9 cellular contexts compared by ENCODE assay signal in the genomic region with DNA sequence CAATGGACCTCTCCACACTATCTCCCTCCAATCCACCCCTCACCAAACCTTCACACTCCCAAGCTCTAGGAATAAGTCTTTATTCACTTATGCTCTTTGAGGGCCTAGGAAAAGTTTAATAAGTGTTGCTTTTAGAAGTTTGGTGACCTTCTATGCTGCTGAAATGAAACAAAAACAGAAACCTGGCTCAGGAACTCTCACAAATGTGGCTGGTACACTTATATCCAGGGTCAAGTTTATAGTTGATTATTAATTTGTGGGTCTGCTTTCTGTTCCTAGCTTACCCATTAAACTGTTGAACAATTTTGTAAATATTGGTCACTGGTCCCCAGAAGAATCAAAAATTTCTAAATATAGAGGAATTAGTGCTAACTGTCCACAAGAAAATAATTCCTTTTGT. TPM values are rescaled to one million over a fixed set of nuclear protein-coding genes. Genes with fewer than 3 reads are reported as not detected.
DNase-seq lines count a peak whose midpoint lies in the region; ATAC-seq and TF ChIP-seq lines count a peak whose summit lies in the region.
"Had no signal": no experiment of that assay in that cellular context is flagged by ENCODE, and none has a peak within 500 bp of the region (broad histone marks: within the 10 kb centered on the region; RNA-seq: fewer than 3 reads in every experiment).

No MANE protein-coding gene starts in this region.

- H3K9me3 Mint-ChIP-seq in activated T-cell treated with anti-CD3 and anti-CD28 coated beads, Interleukin-2, amount 50 U/mL, for 72 hours: no peaks in the 10 kb centered on the region
- H3K9me3 Mint-ChIP-seq in stimulated activated memory B cell treated with anti-CD40 and anti-IgM and Interleukin-4, amounts not matched to agents 10 μg/mL and 1 μg/mL and 100 μg/mL, for 72 hours: no peaks in the 10 kb centered on the region
- H3K9me3 Mint-ChIP-seq in mesothelial cell of epicardium: no peaks in the 10 kb centered on the region

- no peak for TF ChIP-seq CTCF in mesothelial cell of epicardium (IDR thresholded peaks at IDR 0.05; ENCODE audit: unreplicated experiment)

- peaks cover 92% of the 10 kb centered on the region for H3K4me1 Mint-ChIP-seq in activated T-cell treated with anti-CD3 and anti-CD28 coated beads, Interleukin-2, amount 50 U/mL, for 72 hours (ENCODE audit: low read depth)
- peaks cover 58% of the 10 kb centered on the region for H3K4me1 Mint-ChIP-seq in stimulated activated memory B cell treated with anti-CD40 and anti-IgM and Interleukin-4, amounts not matched to agents 10 μg/mL and 1 μg/mL and 100 μg/mL, for 72 hours
- H3K4me1 Mint-ChIP-seq in mesothelial cell of epicardium: peaks cover 3% of the 10 kb centered on the region

- peak overlapping the region; percentile 78 to 87 for H3K4me3 Mint-ChIP-seq in activated T-cell treated with anti-CD3 and anti-CD28 coated beads, Interleukin-2, amount 50 U/mL, for 72 hours
- peak overlapping the region; percentile 68 for H3K4me3 Mint-ChIP-seq in stimulated activated memory B cell treated with anti-CD40 and anti-IgM and Interleukin-4, amounts not matched to agents 10 μg/mL and 1 μg/mL and 100 μg/mL, for 72 hours
- no peak overlapping the region for H3K4me3 Mint-ChIP-seq in mesothelial cell of epicardium

- ATAC-seq in activated T-cell treated with anti-CD3 and anti-CD28 coated beads, Interleukin-2, amount 50 U/mL, for 72 hours (replicated peaks in 1 of 2): no peak
- peak; percentile 88 for ATAC-seq in GM21825 (IDR thresholded peaks at IDR 0.05; ENCODE audit: unreplicated experiment)
- peak; percentile 83 for ATAC-seq in HG03469 (IDR thresholded peaks at IDR 0.05; ENCODE audit: unreplicated experiment)
- no peak for ATAC-seq in stimulated activated memory B cell treated with anti-CD40 and anti-IgM and Interleukin-4, amounts not matched to agents 10 μg/mL and 1 μg/mL and 100 μg/mL, for 72 hours

- peak overlapping the region; percentile 89 for H3K27ac Mint-ChIP-seq in activated T-cell treated with anti-CD3 and anti-CD28 coated beads, Interleukin-2, amount 50 U/mL, for 72 hours
- peak overlapping the region; percentile 89 for H3K27ac Mint-ChIP-seq in stimulated activated memory B cell treated with anti-CD40 and anti-IgM and Interleukin-4, amounts not matched to agents 10 μg/mL and 1 μg/mL and 100 μg/mL, for 72 hours
- H3K27ac Mint-ChIP-seq in mesothelial cell of epicardium: no peak overlapping the region

- peaks cover 1% of the 10 kb centered on the region in 2 donors for H3K36me3 Mint-ChIP-seq in activated T-cell treated with anti-CD3 and anti-CD28 coated beads, Interleukin-2, amount 50 U/mL, for 72 hours (ENCODE audit: insufficient read depth in 2 of 2)
- H3K36me3 Mint-ChIP-seq in stimulated activated memory B cell treated with anti-CD40 and anti-IgM and Interleukin-4, amounts not matched to agents 10 μg/mL and 1 μg/mL and 100 μg/mL, for 72 hours: no peaks in the 10 kb centered on the region
- H3K36me3 Mint-ChIP-seq in mesothelial cell of epicardium: no peaks in the 10 kb centered on the region

- H3K27me3 Mint-ChIP-seq in activated T-cell treated with anti-CD3 and anti-CD28 coated beads, Interleukin-2, amount 50 U/mL, for 72 hours (ENCODE audit: low read depth): no peaks in the 10 kb centered on the region
- H3K27me3 Mint-ChIP-seq in stimulated activated memory B cell treated with anti-CD40 and anti-IgM and Interleukin-4, amounts not matched to agents 10 μg/mL and 1 μg/mL and 100 μg/mL, for 72 hours: no peaks in the 10 kb centered on the region
- peaks cover 2% of the 10 kb centered on the region for H3K27me3 Mint-ChIP-seq in mesothelial cell of epicardium (ENCODE audit: low read depth)

- DNase-seq in activated T-cell treated with anti-CD3 and anti-CD28 coated beads, Interleukin-2, amount 50 U/mL, for 72 hours: no peak
- DNase-seq in activated T-cell treated with anti-CD3 and anti-CD28 coated beads for 4 hours: no peak
- no peak for DNase-seq in NCI-H345 (lab: John Stamatoyannopoulos, UW)
- no peak for DNase-seq in activated gamma-delta T cell treated with Interleukin-2 at 50 U/mL for 16 hours
- no peak for DNase-seq in mesothelial cell of epicardium (ENCODE audit: low spot score in 2 of 2, unreplicated experiment in 2 of 2)
- DNase-seq: PC-9 had no signal

RNA-seq across cellular contexts. Expression of a gene that starts 14.2 kb away (rescaled TPM):
- total RNA-seq in activated T-cell treated with anti-CD3 and anti-CD28 coated beads, Interleukin-2, amount 50 U/mL, for 72 hours: 100 to 1,000 TPM; 114 to 141 TPM
- total RNA-seq in mesothelial cell of epicardium: 7.7 to 10.8 TPM (median 10.4 TPM) in 3 replicates

Comparison
In these comparisons a context has a peak if more than half of its experiments do, and no peak if none do; other contexts are left out.
1. ATAC-seq: peak in GM21825 (single experiment) and HG03469 (single experiment); none in activated T-cell treated with anti-CD3 and anti-CD28 coated beads, Interleukin-2, amount 50 U/mL, for 72 hours (0 of 2) and stimulated activated memory B cell treated with anti-CD40 and anti-IgM and Interleukin-4, amounts not matched to agents 10 μg/mL and 1 μg/mL and 100 μg/mL, for 72 hours (single experiment).